31 cellular contexts compared by ENCODE assay signal in genomic region chr10:67864560-67865371, GRCh38. TPM values are rescaled to one million over a fixed set of nuclear protein-coding genes. Genes with fewer than 3 reads are reported as not detected.
A peak's percentile ranks its signal among the peaks of the same experiment; 100 is the strongest.
DNase-seq lines count a peak whose midpoint lies in the region; ATAC-seq, FAIRE-seq and TF ChIP-seq lines count a peak whose summit lies in the region.
"Had no signal": no experiment of that assay in that cellular context is flagged by ENCODE, and none has a peak within 500 bp of the region (broad histone marks: within the 10 kb centered on the region; RNA-seq: fewer than 3 reads in every experiment).

No MANE protein-coding gene starts in this region.

- H3K4me3 ChIP-seq in OCI-LY3 (ENCODE audit: low read length): no peak overlapping the region
- no peak overlapping the region for H3K4me3 ChIP-seq in H1 (ENCODE audit: extremely low read depth in 1 of 4, insufficient read depth in 2 of 4, low read depth in 3 of 4, low read length in 4 of 4)
- no peak overlapping the region for H3K4me3 ChIP-seq in lower lobe of right lung
- H3K4me3 ChIP-seq: GM23248, SJSA1 had no signal

- H3K27me3 ChIP-seq in OCI-LY3 (ENCODE audit: low read depth, low read length): no peaks in the 10 kb centered on the region
- no peaks in the 10 kb centered on the region; a peak in 1 of 7 replicates for H3K27me3 ChIP-seq in H1 (replicated peaks in 1 of 4; ENCODE audit: control insufficient read depth in 3 of 4, extremely low read depth in 1 of 4, insufficient read depth in 3 of 4, low read length in 3 of 4)
- H3K27me3 ChIP-seq in lower lobe of right lung (ENCODE audit: low read depth): no peaks in the 10 kb centered on the region
- H3K27me3 ChIP-seq: SJSA1 had no signal

- no peaks in the 10 kb centered on the region for H3K27me3 Mint-ChIP-seq in stimulated activated naive B cell treated with anti-CD40 and anti-IgM and Interleukin-4, amounts not matched to agents 10 μg/mL and 1 μg/mL and 100 μg/mL, for 72 hours
- H3K27me3 Mint-ChIP-seq in T-helper 17 cell: no peaks in the 10 kb centered on the region
- H3K27me3 Mint-ChIP-seq: activated CD4-positive, alpha-beta memory T cell treated with anti-CD3 and anti-CD28 coated beads, Interleukin-2, amount 10 ng/mL, durations not matched to agents 7 days and 5 days; natural killer cell treated with Interleukin-12 subunit alpha and Interleukin-12 subunit beta and Interleukin-15 and Interleukin-18, amount 100 ng/mL, for 72 hours had no signal

- no peaks in the 10 kb centered on the region for H3K79me1 ChIP-seq in H1 (ENCODE audit: low read depth, low read length)

- in situ Hi-C loops in KBM-7 (cut with MboI; ENCODE audit: low pct_unique_long_range_greater_than_20kb, low sequenced_read_pairs): loop anchor here (25.0 kb wide), 1 partner anchor 298 kb away; no protein-coding TSS in a partner anchor

- H4K8ac ChIP-seq in H1 (ENCODE audit: extremely low read depth, insufficient read depth, low read length): no peak overlapping the region

- intact Hi-C loops in lower lobe of right lung (cut with DNase I): no loop called here

- DNase-seq in KBM-7 (peak; percentile 29), H1 (ENCODE audit: low read depth in 1 of 2, low spot score in 2 of 2) (no peak), T-helper 17 cell (no peak), lower lobe of right lung (no peak), GOT3 (lab: John Stamatoyannopoulos, UW) (no peak)
- no peak for DNase-seq in stimulated activated naive B cell treated with anti-CD40 and anti-IgM and Interleukin-4, amounts not matched to agents 10 μg/mL and 1 μg/mL and 100 μg/mL, for 72 hours
- DNase-seq: activated CD4-positive, alpha-beta memory T cell treated with anti-CD3 and anti-CD28 coated beads, Interleukin-2, amount 10 ng/mL, durations not matched to agents 7 days and 5 days; activated CD4-positive, CD25-positive, alpha-beta regulatory T cell treated with anti-CD3 and anti-CD28 coated beads, Interleukin-2, amount 50 U/mL, for 72 hours; activated CD8-positive, alpha-beta memory T cell treated with anti-CD3 and anti-CD28 coated beads, Interleukin-2, amount 50 U/mL, for 4 hours; activated naive CD4-positive, alpha-beta T cell treated with anti-CD3 and anti-CD28 coated beads for 36 hours; C1 segment of cervical spinal cord; Caco-2; foreskin fibroblast; GM23248; head of caudate nucleus; kidney; left ventricle myocardium superior; MM.1S; NCI-H1436; NCI-H2081 treated with DMSO at 0.1 percent for 48 hours; NCI-H2227 treated with DMSO at 0.1 percent for 48 hours; NCI-H526; NK-92 treated with Interleukin-12 subunit alpha and Interleukin-12 subunit beta, amount 100 ng/mL, for 24 hours; stimulated activated CD4-positive, alpha-beta T cell treated with anti-CD3 and anti-CD28 coated beads, Interleukin-4, amount 100 ng/mL, for 24 hours; T-helper 1 cell had no signal

- no peak overlapping the region for H3K27ac Mint-ChIP-seq in stimulated activated naive B cell treated with anti-CD40 and anti-IgM and Interleukin-4, amounts not matched to agents 10 μg/mL and 1 μg/mL and 100 μg/mL, for 72 hours
- H3K27ac Mint-ChIP-seq in T-helper 17 cell: no peak overlapping the region
- H3K27ac Mint-ChIP-seq: activated CD4-positive, alpha-beta memory T cell treated with anti-CD3 and anti-CD28 coated beads, Interleukin-2, amount 10 ng/mL, durations not matched to agents 7 days and 5 days; activated naive CD4-positive, alpha-beta T cell treated with anti-CD3 and anti-CD28 coated beads for 36 hours; activated T-helper 1 cell treated with anti-CD3 and anti-CD28 coated beads, Interleukin-12 subunit alpha, Interleukin-12 subunit beta, Interleukin-2, Interleukin-4 antibody, amounts not matched to agents 30 ng/mL and 10 ng/mL and 1 ng/mL, durations not matched to agents 14 hours and 24 hours and 36 hours; natural killer cell treated with Interleukin-12 subunit alpha and Interleukin-12 subunit beta and Interleukin-15 and Interleukin-18, amount 100 ng/mL, for 72 hours had no signal

- no peak overlapping the region for H3K23ac ChIP-seq in H1 (ENCODE audit: insufficient read length)

- no peak for TF ChIP-seq POLR2A in H1 (IDR thresholded peaks at IDR 0.05; ENCODE audit: control extremely low read depth in 1 of 2, low read depth in 2 of 2, low read length in 2 of 2)

- H4K20me1 ChIP-seq in OCI-LY3 (ENCODE audit: insufficient read depth, low read length) (no peaks in the 10 kb centered on the region), H1 (replicated peaks in 1 of 2; ENCODE audit: control insufficient read depth in 1 of 2, insufficient read depth in 2 of 2, low read length in 2 of 2) (no peaks in the 10 kb centered on the region)

- no peak for FAIRE-seq in H1 (lab: Jason Lieb, UNC)
- FAIRE-seq: G401.6, kidney had no signal

- H3K4me3 Mint-ChIP-seq in stimulated activated naive B cell treated with anti-CD40 and anti-IgM and Interleukin-4, amounts not matched to agents 10 μg/mL and 1 μg/mL and 100 μg/mL, for 72 hours: peak overlapping the region; percentile 8 to 30
- H3K4me3 Mint-ChIP-seq in T-helper 17 cell: no peak overlapping the region
- H3K4me3 Mint-ChIP-seq: activated CD4-positive, alpha-beta memory T cell treated with anti-CD3 and anti-CD28 coated beads, Interleukin-2, amount 10 ng/mL, durations not matched to agents 7 days and 5 days; activated naive CD4-positive, alpha-beta T cell treated with anti-CD3 and anti-CD28 coated beads for 36 hours; activated T-helper 1 cell treated with anti-CD3 and anti-CD28 coated beads, Interleukin-12 subunit alpha, Interleukin-12 subunit beta, Interleukin-2, Interleukin-4 antibody, amounts not matched to agents 30 ng/mL and 10 ng/mL and 1 ng/mL, durations not matched to agents 14 hours and 24 hours and 36 hours; natural killer cell treated with Interleukin-12 subunit alpha and Interleukin-12 subunit beta and Interleukin-15 and Interleukin-18, amount 100 ng/mL, for 72 hours had no signal

- 93% methylated on average over 10 of the region's 10 CpGs; no CpG with 5 or more reads in 1 of the 2 experiments for WGBS in H1 (ENCODE audit: extremely low coverage in 1 of 2, insufficient coverage in 1 of 2, insufficient read length in 1 of 2, insufficient replicate concordance in 2 of 2, low coverage in 1 of 2, low lambda C conversion rate in 2 of 2, missing lambda C conversion rate in 1 of 2), 2 experiments

- no peaks in the 10 kb centered on the region for H3K36me3 ChIP-seq in OCI-LY3 (replicated peaks; ENCODE audit: low read depth, low read length)
- no peaks in the 10 kb centered on the region for H3K36me3 ChIP-seq in H1 (ENCODE audit: control insufficient read depth in 2 of 4, insufficient read depth in 4 of 4, low read length in 3 of 4)
- no peaks in the 10 kb centered on the region for H3K36me3 ChIP-seq in lower lobe of right lung
- H3K36me3 ChIP-seq: SJSA1 had no signal

- no peak overlapping the region for H2AK5ac ChIP-seq in H1 (ENCODE audit: low read depth, low read length)

- H3K9me3 Mint-ChIP-seq in stimulated activated naive B cell treated with anti-CD40 and anti-IgM and Interleukin-4, amounts not matched to agents 10 μg/mL and 1 μg/mL and 100 μg/mL, for 72 hours: no peaks in the 10 kb centered on the region
- H3K9me3 Mint-ChIP-seq: activated CD4-positive, alpha-beta memory T cell treated with anti-CD3 and anti-CD28 coated beads, Interleukin-2, amount 10 ng/mL, durations not matched to agents 7 days and 5 days; activated naive CD4-positive, alpha-beta T cell treated with anti-CD3 and anti-CD28 coated beads for 36 hours; activated T-helper 1 cell treated with anti-CD3 and anti-CD28 coated beads, Interleukin-12 subunit alpha, Interleukin-12 subunit beta, Interleukin-2, Interleukin-4 antibody, amounts not matched to agents 30 ng/mL and 10 ng/mL and 1 ng/mL, durations not matched to agents 14 hours and 24 hours and 36 hours; natural killer cell treated with Interleukin-12 subunit alpha and Interleukin-12 subunit beta and Interleukin-15 and Interleukin-18, amount 100 ng/mL, for 72 hours had no signal

- peaks cover 16 to 30% of the 10 kb centered on the region in 2 donors for H3K4me1 Mint-ChIP-seq in stimulated activated naive B cell treated with anti-CD40 and anti-IgM and Interleukin-4, amounts not matched to agents 10 μg/mL and 1 μg/mL and 100 μg/mL, for 72 hours
- H3K4me1 Mint-ChIP-seq in T-helper 17 cell: no peaks in the 10 kb centered on the region
- H3K4me1 Mint-ChIP-seq: activated CD4-positive, alpha-beta memory T cell treated with anti-CD3 and anti-CD28 coated beads, Interleukin-2, amount 10 ng/mL, durations not matched to agents 7 days and 5 days had no signal

- TF ChIP-seq RAD21 in H1 (IDR thresholded peaks at IDR 0.05 in 1 of 2, conservative IDR thresholded peaks at IDR 0.05 in 1 of 2; ENCODE audit: low read depth in 2 of 2, low read length in 2 of 2): no peak

- H3K79me2 ChIP-seq in OCI-LY3 (ENCODE audit: low read length) (no peaks in the 10 kb centered on the region), H1 (ENCODE audit: control insufficient read depth in 1 of 2, insufficient read depth in 2 of 2, low read length in 2 of 2) (peaks cover 0 to 4% of the 10 kb centered on the region in 2 experiments; a peak in 1 of 4 replicates)

- no peak overlapping the region for H3K4ac ChIP-seq in H1 (replicated peaks; ENCODE audit: insufficient read length, low read depth, low read length)

- 0 out of 2 replicates have a peak overlapping the region, but pooled peaks have one; percentile 27 for H2BK12ac ChIP-seq in H1 (ENCODE audit: low read depth, low read length)

- H2AFZ ChIP-seq in OCI-LY3 (ENCODE audit: low read depth, low read length) (no peak overlapping the region), H1 (ENCODE audit: low read length) (no peak overlapping the region)
- H2AFZ ChIP-seq: GM23248 had no signal

- no peak overlapping the region for H3K14ac ChIP-seq in H1 (ENCODE audit: insufficient read length)

- peak overlapping the region; percentile 40; the same call in 1 of the 2 replicates for H2BK5ac ChIP-seq in H1 (ENCODE audit: low read depth, low read length)

- no peak for TF ChIP-seq EP300 in H1 (IDR thresholded peaks at IDR 0.05; ENCODE audit: borderline replicate concordance in 1 of 2, low read depth in 2 of 2, low read length in 2 of 2)

- H3K27ac ChIP-seq in OCI-LY3 (ENCODE audit: low read length) (no peak overlapping the region), H1 (ENCODE audit: low read depth, low read length) (no peak overlapping the region), lower lobe of right lung (no peak overlapping the region)
- H3K27ac ChIP-seq: GM23248, SJSA1 had no signal

- H3K4me2 ChIP-seq in OCI-LY3 (ENCODE audit: low read length): peak overlapping the region; percentile 52
- no peak overlapping the region for H3K4me2 ChIP-seq in H1 (ENCODE audit: insufficient read depth in 1 of 2, low read depth in 2 of 2, low read length in 2 of 2)

- ATAC-seq in stimulated activated naive B cell treated with anti-CD40 and anti-IgM and Interleukin-4, amounts not matched to agents 10 μg/mL and 1 μg/mL and 100 μg/mL, for 72 hours (replicated peaks): peak; percentile 73 to 84
- no peak for ATAC-seq in T-helper 17 cell
- ATAC-seq in lower lobe of right lung: no peak
- ATAC-seq: esophagus mucosa; left ventricle myocardium superior; natural killer cell treated with Interleukin-12 subunit alpha and Interleukin-12 subunit beta and Interleukin-15 and Interleukin-18, amount 100 ng/mL, for 72 hours had no signal

- peak overlapping the region; percentile 48; the same call in 1 of the 2 replicates for H2BK20ac ChIP-seq in H1 (ENCODE audit: low read length)

- H3K36me3 Mint-ChIP-seq in stimulated activated naive B cell treated with anti-CD40 and anti-IgM and Interleukin-4, amounts not matched to agents 10 μg/mL and 1 μg/mL and 100 μg/mL, for 72 hours: no peaks in the 10 kb centered on the region
- H3K36me3 Mint-ChIP-seq in T-helper 17 cell (ENCODE audit: low read depth): no peaks in the 10 kb centered on the region
- H3K36me3 Mint-ChIP-seq: natural killer cell treated with Interleukin-12 subunit alpha and Interleukin-12 subunit beta and Interleukin-15 and Interleukin-18, amount 100 ng/mL, for 72 hours had no signal

- H2BK15ac ChIP-seq in H1 (ENCODE audit: low read length): no peak overlapping the region

- no peak overlapping the region for H2BK120ac ChIP-seq in H1 (replicated peaks; ENCODE audit: low read depth, low read length)

- H4K5ac ChIP-seq in H1 (ENCODE audit: insufficient read length, low read depth, low read length): no peak overlapping the region

- H3K18ac ChIP-seq in H1 (ENCODE audit: extremely low read depth, low read length): peak overlapping the region; percentile 24; the same call in 1 of the 2 replicates

- POLR2A ChIA-PET in H1 (lab: Charles Lee; ENCODE audit: partially characterized antibody): interaction anchor here (0.7 to 2.3 kb wide), 3 partner anchors 11 to 56 kb away, joined by 3 to 7 read pairs (median 3); no protein-coding TSS in a partner anchor

- H3K4me1 ChIP-seq in OCI-LY3 (ENCODE audit: low read length) (peaks cover 35% of the 10 kb centered on the region), H1 (replicated peaks in 1 of 4; ENCODE audit: control insufficient read depth in 3 of 4, insufficient read depth in 4 of 4, low read length in 3 of 4) (peaks cover 2 to 11% (median 10%) of the 10 kb centered on the region in 4 experiments; a peak in 6 of 7 replicates), lower lobe of right lung (no peaks in the 10 kb centered on the region)
- H3K4me1 ChIP-seq: SJSA1 had no signal

- CTCF ChIA-PET in H1 (lab: Charles Lee; ENCODE audit: partially characterized antibody): interaction anchor here (0.6 to 1.7 kb wide), 5 partner anchors 8 to 461 kb away, joined by 3 to 8 read pairs (median 4); no protein-coding TSS in a partner anchor

- H3K56ac ChIP-seq in H1 (replicated peaks; ENCODE audit: insufficient read length, low read depth, low read length): no peak overlapping the region

- TF ChIP-seq CTCF in OCI-LY3 (IDR thresholded peaks at IDR 0.05; ENCODE audit: low read depth, low read length) (no peak), H1 (IDR thresholded peaks at IDR 0.05; ENCODE audit: control extremely low read depth in 1 of 3, insufficient read depth in 1 of 3, low read depth in 1 of 3, low read length in 3 of 3) (no peak), lower lobe of right lung (IDR thresholded peaks at IDR 0.05) (no peak)

- no peak overlapping the region for H3K9ac ChIP-seq in OCI-LY3 (ENCODE audit: low read length)
- H3K9ac ChIP-seq in H1 (replicated peaks in 1 of 4; ENCODE audit: extremely low read depth in 1 of 4, low read depth in 3 of 4, low read length in 3 of 4): no peak overlapping the region
- H3K9ac ChIP-seq: GM23248 had no signal

- no peaks in the 10 kb centered on the region for H3K9me3 ChIP-seq in OCI-LY3 (ENCODE audit: insufficient read depth, low read length)
- no peaks in the 10 kb centered on the region for H3K9me3 ChIP-seq in H1 (ENCODE audit: insufficient read depth in 2 of 2, low read depth in 1 of 2, low read length in 1 of 2)
- no peaks in the 10 kb centered on the region for H3K9me3 ChIP-seq in T-helper 17 cell (ENCODE audit: control insufficient read depth, low read length, poor library complexity, severe bottlenecking)
- no peaks in the 10 kb centered on the region for H3K9me3 ChIP-seq in lower lobe of right lung
- H3K9me3 ChIP-seq: Caco-2, SJSA1 had no signal

- H4K91ac ChIP-seq in H1 (replicated peaks; ENCODE audit: insufficient read length, low read length): no peak overlapping the region

- no peaks in the 10 kb centered on the region for H3K23me2 ChIP-seq in H1 (ENCODE audit: low read depth, low read length)

RNA-seq across cellular contexts. Expression of gene SIRT1, which starts 19.7 kb away (rescaled TPM):
- 66.2 and 70.9 TPM in 2 replicates for total RNA-seq in H1 (2021; fragmentation: NEBNext Ultra II Directional; extraction: Animal tissue kit (Norgen Biotek cat#: 25700))
- polyA plus RNA-seq in H1 (2011; rRNA removed): 13.9 and 22.6 TPM in 2 replicates
- polyA plus RNA-seq in H1 (2011; cell fraction: cytosol; rRNA removed): 32.3 TPM
- 7.5 TPM for polyA plus RNA-seq in H1 (2011; cell fraction: nucleus; rRNA removed)
- 26.4 to 47.4 TPM (median 31.2 TPM) in 4 replicates for polyA plus RNA-seq in H1 (2012, experiment 1 of 2)
- polyA plus RNA-seq in H1 (2012, experiment 2 of 2): 3.8 TPM
- 24.6 TPM for polyA plus RNA-seq in H1 (2013, experiment 1 of 2)
- polyA plus RNA-seq in H1 (2013, experiment 2 of 2): 24.5 TPM
- polyA minus RNA-seq in H1 (2011; rRNA and poly(A)+ RNA removed): 25.8 and 31.8 TPM in 2 replicates
- 22.1 TPM for polyA minus RNA-seq in H1 (2011; cell fraction: cytosol; rRNA and poly(A)+ RNA removed)
- polyA minus RNA-seq in H1 (2011; cell fraction: nucleus; rRNA and poly(A)+ RNA removed): 29.7 TPM
- 10 to 100 TPM; 48.4 to 56.4 TPM for total RNA-seq in T-helper 17 cell
- total RNA-seq in lower lobe of right lung: 21.0 TPM

RNA-seq across cellular contexts. Expression of gene DNAJC12, which starts 26.8 kb away (rescaled TPM):
- total RNA-seq in H1 (2021; fragmentation: NEBNext Ultra II Directional; extraction: Animal tissue kit (Norgen Biotek cat#: 25700)): 2.9 and 4.2 TPM in 2 replicates
- 0.33 and 0.86 TPM in 2 replicates for polyA plus RNA-seq in H1 (2011; rRNA removed)
- 1.4 TPM for polyA plus RNA-seq in H1 (2011; cell fraction: cytosol; rRNA removed)
- polyA plus RNA-seq in H1 (2011; cell fraction: nucleus; rRNA removed): 0.40 TPM
- polyA plus RNA-seq in H1 (2012, experiment 1 of 2): 1.1 to 1.3 TPM (median 1.3 TPM) in 4 replicates
- polyA plus RNA-seq in H1 (2012, experiment 2 of 2): 0.39 TPM
- 3.8 TPM for polyA plus RNA-seq in H1 (2013, experiment 1 of 2)
- 4.0 TPM for polyA plus RNA-seq in H1 (2013, experiment 2 of 2)
- polyA minus RNA-seq in H1 (2011; rRNA and poly(A)+ RNA removed): 0.24 and 0.28 TPM in 2 replicates
- polyA minus RNA-seq in H1 (2011; cell fraction: cytosol; rRNA and poly(A)+ RNA removed): not detected
- 1.6 TPM for polyA minus RNA-seq in H1 (2011; cell fraction: nucleus; rRNA and poly(A)+ RNA removed)
- total RNA-seq in T-helper 17 cell (not detected), lower lobe of right lung (1.5 TPM)

Comparison
In these comparisons a context has a peak if more than half of its experiments do, and no peak if none do; other contexts are left out.
1. ATAC-seq: peak in stimulated activated naive B cell treated with anti-CD40 and anti-IgM and Interleukin-4, amounts not matched to agents 10 μg/mL and 1 μg/mL and 100 μg/mL, for 72 hours (2 of 2); none in T-helper 17 cell (single experiment) and lower lobe of right lung (0 of 2).